ENCODE assay signal across 1 cellular context in genomic region chr16:19132898-19133297, GRCh38.
TF ChIP-seq lines count a peak whose summit lies in the region.

No MANE protein-coding gene starts in this region.

TF ChIP-seq in HepG2, 621 proteins besides CTCF, POLR2A, EP300 and RAD21:
- TF ChIP-seq HNRNPUL1 (IDR thresholded peaks at IDR 0.05; ENCODE audit: low read depth, low read length) (no peak), ZBTB7A (CRISPR knock-in tag; IDR thresholded peaks at IDR 0.05) (no peak), FOXA1 (IDR thresholded peaks at IDR 0.05) (no peak), FOXA1 (CRISPR knock-in tag; IDR thresholded peaks at IDR 0.05) (no peak), MED13 (CRISPR knock-in tag; IDR thresholded peaks at IDR 0.05) (no peak), TEAD2 (CRISPR knock-in tag; IDR thresholded peaks at IDR 0.05) (no peak), ZNF674 (CRISPR knock-in tag; IDR thresholded peaks at IDR 0.05; ENCODE audit: low read depth) (0 out of 2 replicates have a peak, but pooled peaks have one; percentile 30), SP4 (CRISPR knock-in tag; IDR thresholded peaks at IDR 0.05) (no peak), GABPA (IDR thresholded peaks at IDR 0.05; ENCODE audit: low read depth, low read length) (no peak), GABPA (CRISPR knock-in tag; IDR thresholded peaks at IDR 0.05; ENCODE audit: low read depth) (0 out of 2 replicates have a peak, but pooled peaks have one; percentile 25)
- TF ChIP-seq, protein P1, sequence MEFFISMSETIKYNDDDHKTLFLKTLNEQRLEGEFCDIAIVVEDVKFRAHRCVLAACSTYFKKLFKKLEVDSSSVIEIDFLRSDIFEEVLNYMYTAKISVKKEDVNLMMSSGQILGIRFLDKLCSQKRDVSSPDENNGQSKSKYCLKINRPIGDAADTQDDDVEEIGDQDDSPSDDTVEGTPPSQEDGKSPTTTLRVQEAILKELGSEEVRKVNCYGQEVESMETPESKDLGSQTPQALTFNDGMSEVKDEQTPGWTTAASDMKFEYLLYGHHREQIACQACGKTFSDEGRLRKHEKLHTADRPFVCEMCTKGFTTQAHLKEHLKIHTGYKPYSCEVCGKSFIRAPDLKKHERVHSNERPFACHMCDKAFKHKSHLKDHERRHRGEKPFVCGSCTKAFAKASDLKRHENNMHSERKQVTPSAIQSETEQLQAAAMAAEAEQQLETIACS (CRISPR knock-in tag; IDR thresholded peaks at IDR 0.05): no peak
